16 cellular contexts compared by ENCODE assay signal in the genomic region with DNA sequence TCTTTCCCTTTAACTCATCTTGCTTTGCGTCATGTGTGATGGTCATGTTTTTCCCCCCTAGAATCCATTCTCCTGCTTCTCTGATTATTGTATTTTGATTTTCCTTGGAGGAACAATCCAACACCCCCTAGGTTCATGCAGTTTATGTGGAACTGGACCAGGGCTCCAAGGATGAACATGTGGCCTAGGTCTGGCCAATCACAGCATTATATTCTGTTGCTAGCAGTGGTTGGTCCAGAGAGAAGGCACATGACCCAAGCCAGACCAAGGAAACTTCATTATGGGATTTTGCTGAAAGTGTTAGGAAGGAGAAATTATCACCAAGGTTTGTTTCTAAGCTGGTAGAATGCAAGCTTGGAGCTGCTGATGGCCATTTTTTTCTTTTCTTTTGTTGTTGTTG. TPM values are rescaled to one million over a fixed set of nuclear protein-coding genes. Genes with fewer than 3 reads are reported as not detected.
DNase-seq lines count a peak whose midpoint lies in the region; ATAC-seq, FAIRE-seq and TF ChIP-seq lines count a peak whose summit lies in the region.
"Had no signal": no experiment of that assay in that cellular context is flagged by ENCODE, and none has a peak within 500 bp of the region (broad histone marks: within the 10 kb centered on the region; RNA-seq: fewer than 3 reads in every experiment).

No MANE protein-coding gene starts in this region.

- H3K36me3 ChIP-seq in BLaER1 treated with 17β-estradiol and CSF1 and Interleukin-3, amounts not matched to agents 10 nM and 100 nM: no peaks in the 10 kb centered on the region
- H3K36me3 ChIP-seq in GM12878 (ENCODE audit: control insufficient read depth in 2 of 2, insufficient read depth in 2 of 2, low read length in 1 of 2): no peaks in the 10 kb centered on the region
- no peaks in the 10 kb centered on the region for H3K36me3 ChIP-seq in gastrocnemius medialis
- no peaks in the 10 kb centered on the region for H3K36me3 ChIP-seq in neural progenitor cell

- DNase-seq in HL-60 (ENCODE audit: low read depth in 1 of 2, low spot score in 1 of 2) (no peak), GM12878 (ENCODE audit: low read depth, low spot score) (no peak), gastrocnemius medialis (peak in 1 of 2 donors; percentile 2), neural progenitor cell (ENCODE audit: low spot score) (no peak), cerebellum (ENCODE audit: low spot score) (no peak), posterior vena cava (ENCODE audit: low spot score) (no peak), RCC 7860 (ENCODE audit: low spot score) (no peak)
- DNase-seq: KG1, mucosa of descending colon, NCI-H1417, NCI-H446 treated with DMSO at 0.1 percent for 48 hours, PC-3 had no signal

- no peak overlapping the region for H3K27ac Mint-ChIP-seq in neural progenitor cell

- no peak for TF ChIP-seq RAD21 in GM12878 (IDR thresholded peaks at IDR 0.05; ENCODE audit: insufficient read depth, low read depth, low read length)

- peak overlapping the region; percentile 55 to 97 (median 86); a peak in 21 of 22 replicates for H3K27ac ChIP-seq in BLaER1 treated with 17β-estradiol and CSF1 and Interleukin-3, amounts not matched to agents 10 nM and 100 nM
- H3K27ac ChIP-seq in HL-60 (replicated peaks): peak overlapping the region; percentile 65
- H3K27ac ChIP-seq in GM12878 (ENCODE audit: control insufficient read depth, insufficient read depth): peak overlapping the region; percentile 85; the same call in 1 of the 2 replicates
- peak overlapping the region; percentile 68 to 86 (median 79) for H3K27ac ChIP-seq in gastrocnemius medialis
- H3K27ac ChIP-seq in neural progenitor cell: no peak overlapping the region

- no peaks in the 10 kb centered on the region for H3K27me3 ChIP-seq in BLaER1 treated with 17β-estradiol and CSF1 and Interleukin-3, amounts not matched to agents 10 nM and 100 nM
- H3K27me3 ChIP-seq in HL-60 (ENCODE audit: insufficient read depth, poor library complexity, severe bottlenecking) (no peaks in the 10 kb centered on the region), GM12878 (replicated peaks in 1 of 2; ENCODE audit: control insufficient read depth in 2 of 2, insufficient read depth in 2 of 2, low read length in 1 of 2) (no peaks in the 10 kb centered on the region), gastrocnemius medialis (no peaks in the 10 kb centered on the region), neural progenitor cell (no peaks in the 10 kb centered on the region)

- H3K27me3 Mint-ChIP-seq in neural progenitor cell (ENCODE audit: insufficient read depth, low read depth): peaks cover 3% of the 10 kb centered on the region

- no peak for FAIRE-seq in GM12878 (lab: Jason Lieb, UNC)
- FAIRE-seq in RCC 7860 (lab: Jason Lieb, UNC): no peak

- in situ Hi-C loops in GM12878 (cut with MboI): no loop called here
- in situ Hi-C loops in gastrocnemius medialis (cut with MboI; ENCODE audit: low sequenced_read_pairs in 4 of 4): loop anchor here in 2 of 4 donors (5.0 kb wide), 1 partner anchor 38 kb away; no protein-coding TSS in a partner anchor

- peak overlapping the region in 9 of 11 experiments; percentile 57 to 83 (median 65); a peak in 12 of 22 replicates for H3K9ac ChIP-seq in BLaER1 treated with 17β-estradiol and CSF1 and Interleukin-3, amounts not matched to agents 10 nM and 100 nM
- H3K9ac ChIP-seq in GM12878 (ENCODE audit: control insufficient read depth, insufficient read depth, low read length) (no peak overlapping the region), neural progenitor cell (no peak overlapping the region)

- H2AFZ ChIP-seq in GM12878 (ENCODE audit: control insufficient read depth, low read depth, low read length) (no peak overlapping the region), neural progenitor cell (replicated peaks) (no peak overlapping the region)

- H3K79me2 ChIP-seq in GM12878 (ENCODE audit: control insufficient read depth, insufficient read depth, low read length) (no peaks in the 10 kb centered on the region), neural progenitor cell (ENCODE audit: low read depth) (no peaks in the 10 kb centered on the region)

- POLR2A ChIA-PET in GM12878 (lab: Charles Lee): interaction anchor here (0.5 to 2.1 kb wide), 9 partner anchors 14 to 122 kb away, joined by 3 to 8 read pairs (median 5); partner anchors contain the start of genes FAM216A and GPN3

- peaks cover 19% of the 10 kb centered on the region for H3K4me1 Mint-ChIP-seq in neural progenitor cell

- no peak for TF ChIP-seq EP300 in GM12878 (IDR thresholded peaks at IDR 0.05; ENCODE audit: borderline replicate concordance in 1 of 2, control insufficient read depth in 1 of 2, low read depth in 2 of 2, low read length in 2 of 2)

- RAD21 ChIA-PET in GM12878 (lab: Charles Lee; ENCODE audit: unreplicated experiment): interaction anchor here (0.6 to 3.2 kb wide), 9 partner anchors 9 to 159 kb away, joined by 3 to 14 read pairs (median 6); no protein-coding TSS in a partner anchor

- no peak overlapping the region for H3K4me3 ChIP-seq in BLaER1 treated with 17β-estradiol and CSF1 and Interleukin-3, amounts not matched to agents 10 nM and 100 nM
- H3K4me3 ChIP-seq in HL-60 (replicated peaks; ENCODE audit: insufficient read depth, low read length) (no peak overlapping the region), GM12878 (no peak overlapping the region), gastrocnemius medialis (no peak overlapping the region), neural progenitor cell (no peak overlapping the region)
- H3K4me3 ChIP-seq: coronary artery, mucosa of descending colon had no signal

- ATAC-seq in GM12878 (peak; percentile 41; the same call in 2 of the 3 replicates), gastrocnemius medialis (no peak)
- ATAC-seq: PC-3 had no signal

- intact Hi-C loops in GM12878 (cut with micrococcal nuclease; ENCODE audit: unreplicated experiment) (no loop called here), gastrocnemius medialis (cut with DNase I; ENCODE audit: low total_unique reads) (no loop called here), posterior vena cava (cut with DNase I) (loop anchor here in 1 of 2 donors (10.0 kb wide), 1 partner anchor 65 kb away; no protein-coding TSS in a partner anchor)

- H3F3A ChIP-seq in neural progenitor cell (ENCODE audit: low read depth): peaks cover 8% of the 10 kb centered on the region

- BruUV-seq in GM12878 (replicated peaks; lab: Mats Ljungman, UMichigan): no TSS peak

- CTCF ChIA-PET in GM12878 (lab: Yijun Ruan, JAX): interaction anchor here (0.6 to 17.0 kb wide), 11 partner anchors 10 to 342 kb away, joined by 3 to 462 read pairs (median 4); partner anchors contain the start of genes ARPC3, RAD9B and VPS29

- TF ChIP-seq POLR2A in GM12878 (IDR thresholded peaks at IDR 0.05; ENCODE audit: low read depth, low read length): no peak
- TF ChIP-seq POLR2A in gastrocnemius medialis (IDR thresholded peaks at IDR 0.05): no peak

- no peak overlapping the region for H3K4me3 Mint-ChIP-seq in neural progenitor cell
- H3K4me3 Mint-ChIP-seq: immature natural killer cell had no signal

- SMC1A ChIA-PET in GM12878 (lab: Charles Lee; ENCODE audit: uncharacterized antibody, unreplicated experiment): interaction anchor here (0.6 to 19.2 kb wide), 11 partner anchors 10 to 747 kb away, joined by 3 to 492 read pairs (median 4); partner anchors contain the start of genes RAD9B and VPS29

- no peak for TF ChIP-seq CTCF in HL-60 (IDR thresholded peaks at IDR 0.05; ENCODE audit: insufficient read depth, low read length)
- no peak for TF ChIP-seq CTCF in GM12878 (IDR thresholded peaks at IDR 0.05 in 2 of 3, conservative IDR thresholded peaks at IDR 0.05 in 1 of 3; ENCODE audit: control insufficient read depth in 2 of 3, extremely low read depth in 1 of 3, insufficient read depth in 1 of 3, low read depth in 3 of 3, low read length in 3 of 3)
- TF ChIP-seq CTCF in gastrocnemius medialis (IDR thresholded peaks at IDR 0.05 in 4 of 5, conservative IDR thresholded peaks at IDR 0.05 in 1 of 5): no peak
- no peak for TF ChIP-seq CTCF in neural progenitor cell (IDR thresholded peaks at IDR 0.05)

- peak overlapping the region; percentile 50 to 83 (median 68); a peak in 21 of 22 replicates for H3K4me2 ChIP-seq in BLaER1 treated with 17β-estradiol and CSF1 and Interleukin-3, amounts not matched to agents 10 nM and 100 nM
- no peak overlapping the region for H3K4me2 ChIP-seq in GM12878 (ENCODE audit: control insufficient read depth, insufficient read depth)
- no peak overlapping the region for H3K4me2 ChIP-seq in neural progenitor cell

- H3K36me3 Mint-ChIP-seq in neural progenitor cell: no peaks in the 10 kb centered on the region
- H3K36me3 Mint-ChIP-seq: CD8-positive, alpha-beta memory T cell; immature natural killer cell had no signal

- no peaks in the 10 kb centered on the region for H3K9me3 Mint-ChIP-seq in neural progenitor cell
- H3K9me3 Mint-ChIP-seq: CD8-positive, alpha-beta memory T cell; immature natural killer cell had no signal

- 100% methylated on average over 1 of the region's 1 CpG for WGBS in GM12878 (ENCODE audit: insufficient coverage, insufficient replicate concordance, low lambda C conversion rate, missing lambda C conversion rate)

- peaks cover 29 to 83% (median 39%) of the 10 kb centered on the region in 10 experiments for H3K4me1 ChIP-seq in BLaER1 treated with 17β-estradiol and CSF1 and Interleukin-3, amounts not matched to agents 10 nM and 100 nM
- peaks cover 23% of the 10 kb centered on the region for H3K4me1 ChIP-seq in GM12878 (ENCODE audit: control insufficient read depth, insufficient read depth, low read length)
- H3K4me1 ChIP-seq in gastrocnemius medialis: peaks cover 27 to 37% of the 10 kb centered on the region in 2 donors
- H3K4me1 ChIP-seq in neural progenitor cell: peaks cover 14% of the 10 kb centered on the region

- H3K9me3 ChIP-seq in BLaER1 treated with 17β-estradiol and CSF1 and Interleukin-3, amounts not matched to agents 10 nM and 100 nM (replicated peaks in 1 of 11): no peaks in the 10 kb centered on the region
- H3K9me3 ChIP-seq in GM12878 (replicated peaks; ENCODE audit: control insufficient read depth, insufficient read depth, low read length): no peaks in the 10 kb centered on the region
- H3K9me3 ChIP-seq in gastrocnemius medialis: no peaks in the 10 kb centered on the region
- H3K9me3 ChIP-seq in neural progenitor cell (ENCODE audit: low read depth): no peaks in the 10 kb centered on the region
- H3K9me3 ChIP-seq: mucosa of descending colon had no signal

- no peaks in the 10 kb centered on the region for H4K20me1 ChIP-seq in BLaER1 treated with 17β-estradiol and CSF1 and Interleukin-3, amounts not matched to agents 10 nM and 100 nM
- H4K20me1 ChIP-seq in GM12878 (ENCODE audit: control insufficient read depth, insufficient read depth) (no peaks in the 10 kb centered on the region), neural progenitor cell (ENCODE audit: low read depth) (no peaks in the 10 kb centered on the region)

RNA-seq across cellular contexts. Expression of gene PPTC7, which starts 6.9 kb away (rescaled TPM):
- total RNA-seq in GM12878 (2013; cell fraction: nucleolus; rRNA removed): 97.8 and 98.0 TPM in 2 replicates
- 8.3 and 9.1 TPM in 2 replicates for total RNA-seq in GM12878 (2014; rRNA removed)
- 13.4 and 13.9 TPM in 2 replicates for total RNA-seq in GM12878 (2014; rRNA removed; fragmentation: Illumina TruSeq; extraction: Trizol)
- 31.0 and 31.4 TPM in 2 replicates for total RNA-seq in GM12878 (2021)
- polyA plus RNA-seq in GM12878 (2011; ENCODE audit: low read depth): 16.5 TPM
- polyA plus RNA-seq in GM12878 (2011; rRNA removed): 69.6 and 89.2 TPM in 2 replicates
- 26.8 and 32.6 TPM in 2 replicates for polyA plus RNA-seq in GM12878 (2011; cell fraction: cytosol; rRNA removed)
- 36.0 and 57.5 TPM in 2 replicates for polyA plus RNA-seq in GM12878 (2011; cell fraction: nucleus; rRNA removed)
- polyA plus RNA-seq in GM12878 (2012): 24.9 and 34.0 TPM in 2 replicates
- 29.8 and 37.9 TPM in 2 replicates for polyA plus RNA-seq in GM12878 (2014; fragmentation: Illumina TruSeq; extraction: Trizol)
- polyA plus RNA-seq in GM12878 (2014; fragmentation: Nextera tagmentation; extraction: Ambion mirVana): 1 to 10 TPM; 5.0 to 8.9 TPM
- 24.8 and 25.9 TPM in 2 replicates for polyA plus RNA-seq in GM12878 (2014; rRNA removed)
- polyA plus RNA-seq in GM12878 (2016; fragmentation: Nextera tagmentation; extraction: Ambion mirVana): 10 to 100 TPM in 1 of 2 experiments, 1 to 10 TPM in 1; 4.0 to 11.3 TPM
- 80.9 and 102 TPM in 2 replicates for polyA minus RNA-seq in GM12878 (2011; rRNA and poly(A)+ RNA removed)
- polyA minus RNA-seq in GM12878 (2011; cell fraction: cytosol; rRNA and poly(A)+ RNA removed): 29.1 and 29.5 TPM in 2 replicates
- polyA minus RNA-seq in GM12878 (2011; cell fraction: nucleus; rRNA and poly(A)+ RNA removed): 34.9 and 43.1 TPM in 2 replicates
- total RNA-seq in gastrocnemius medialis: 10 to 100 TPM; 27.6 to 85.8 (median 58.4) TPM
- total RNA-seq in neural progenitor cell (ENCODE audit: low replicate concordance): 9.1 and 11.2 TPM in 2 replicates
- total RNA-seq in cerebellum: 11.8 TPM
- total RNA-seq in posterior vena cava: 10 to 100 TPM; 21.5 to 34.5 TPM

RNA-seq across cellular contexts. Expression of gene TCTN1, which starts 23.9 kb away (rescaled TPM):
- 34.3 and 34.6 TPM in 2 replicates for total RNA-seq in GM12878 (2013; cell fraction: nucleolus; rRNA removed)
- total RNA-seq in GM12878 (2014; rRNA removed) (15.3 and 15.6 TPM in 2 replicates), GM12878 (2014; rRNA removed; fragmentation: Illumina TruSeq; extraction: Trizol) (15.3 and 16.6 TPM in 2 replicates), GM12878 (2021) (11.5 and 13.8 TPM in 2 replicates), gastrocnemius medialis (10 to 100 TPM in 3 of 4 donors, 1 to 10 TPM in 1; 4.7 to 30.8 (median 22.7) TPM), neural progenitor cell (ENCODE audit: low replicate concordance) (42.7 and 48.6 TPM in 2 replicates), cerebellum (49.5 TPM), posterior vena cava (10 to 100 TPM; 24.0 to 35.8 TPM)
- 27.3 TPM for polyA plus RNA-seq in GM12878 (2011; ENCODE audit: low read depth)
- polyA plus RNA-seq in GM12878 (2011; rRNA removed) (16.7 and 18.6 TPM in 2 replicates), GM12878 (2014; fragmentation: Illumina TruSeq; extraction: Trizol) (12.9 and 21.2 TPM in 2 replicates), GM12878 (2014; fragmentation: Nextera tagmentation; extraction: Ambion mirVana) (10 to 100 TPM in 1 of 2 experiments, 1 to 10 TPM in 1; 8.8 to 10.2 TPM), GM12878 (2014; rRNA removed) (15.4 and 20.3 TPM in 2 replicates), GM12878 (2016; fragmentation: Nextera tagmentation; extraction: Ambion mirVana) (10 to 100 TPM; 16.7 to 23.5 TPM)
- polyA plus RNA-seq in GM12878 (2011; cell fraction: cytosol; rRNA removed): 5.9 and 7.3 TPM in 2 replicates
- 19.5 and 23.1 TPM in 2 replicates for polyA plus RNA-seq in GM12878 (2011; cell fraction: nucleus; rRNA removed)
- polyA plus RNA-seq in GM12878 (2012): 12.8 and 15.4 TPM in 2 replicates
- 7.3 and 14.8 TPM in 2 replicates for polyA minus RNA-seq in GM12878 (2011; rRNA and poly(A)+ RNA removed)
- polyA minus RNA-seq in GM12878 (2011; cell fraction: cytosol; rRNA and poly(A)+ RNA removed): 2.4 and 3.9 TPM in 2 replicates
- 9.6 and 11.4 TPM in 2 replicates for polyA minus RNA-seq in GM12878 (2011; cell fraction: nucleus; rRNA and poly(A)+ RNA removed)

Comparison
In these comparisons a context has a peak if more than half of its experiments do, and no peak if none do; other contexts are left out.
1. H3K4me2 ChIP-seq: peak in BLaER1 treated with 17β-estradiol and CSF1 and Interleukin-3, amounts not matched to agents 10 nM and 100 nM (11 of 11); none in GM12878 (single experiment) and neural progenitor cell (single experiment).
2. H3K9ac ChIP-seq: peak in BLaER1 treated with 17β-estradiol and CSF1 and Interleukin-3, amounts not matched to agents 10 nM and 100 nM (9 of 11); none in GM12878 (single experiment) and neural progenitor cell (single experiment).